Comparison of ENCODE assay signal across 8 cellular contexts in the genomic region with DNA sequence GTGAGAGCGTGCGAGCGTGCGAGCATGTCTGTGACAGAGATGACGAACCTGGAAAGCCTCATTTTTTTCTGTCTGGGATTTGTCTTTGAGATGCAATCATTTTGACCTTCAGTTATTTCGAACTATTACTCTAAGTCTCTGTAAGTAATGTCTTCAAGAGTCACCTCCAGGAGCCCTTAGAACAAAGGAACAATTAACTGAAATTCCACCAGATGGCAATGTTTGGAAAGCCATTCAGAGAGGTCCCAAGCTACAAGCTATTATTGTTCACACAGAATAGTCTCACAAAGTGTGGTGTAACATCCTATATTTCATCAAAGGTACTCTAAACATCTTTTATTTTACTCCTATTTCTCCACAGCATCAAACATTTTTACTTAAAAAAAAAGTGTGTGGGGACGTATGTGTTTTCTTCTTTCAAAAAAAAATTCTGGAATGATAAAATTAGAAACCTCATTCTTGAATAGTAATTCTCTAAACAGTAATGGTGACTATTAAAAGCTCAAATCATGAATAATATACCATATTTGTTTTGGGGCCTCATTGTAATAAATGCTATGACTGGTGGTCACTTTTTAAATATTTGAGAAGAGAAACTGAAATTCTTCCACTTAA. TPM values are rescaled to one million over a fixed set of nuclear protein-coding genes. Genes with fewer than 3 reads are reported as not detected.
DNase-seq lines count a peak whose midpoint lies in the region; ATAC-seq and TF ChIP-seq lines count a peak whose summit lies in the region.

No MANE protein-coding gene starts in this region.

- intact Hi-C loops in HCT116 (cut with micrococcal nuclease) = loop anchor here (1.0 to 10.0 kb wide), 3 partner anchors 138 to 379 kb away; no protein-coding TSS in a partner anchor

- no peak overlapping the region for H3K4me3 ChIP-seq in HCT116 (replicated peaks in 1 of 2; ENCODE audit: low read depth in 1 of 2, low read length in 2 of 2)
- H3K4me3 ChIP-seq in MG63 = no peak overlapping the region

- POLR2A ChIA-PET in HCT116 (lab: Charles Lee) = no interaction called here

- no peaks in the 10 kb centered on the region for H3K27me3 ChIP-seq in HCT116 (ENCODE audit: insufficient read depth, low read length)
- H3K27me3 ChIP-seq in MG63 = peaks cover 8% of the 10 kb centered on the region

- no peaks in the 10 kb centered on the region for H3K9me3 ChIP-seq in HCT116 (ENCODE audit: control insufficient read depth in 1 of 2, insufficient read depth in 1 of 2, low read depth in 1 of 2, low read length in 2 of 2)
- no peaks in the 10 kb centered on the region for H3K9me3 ChIP-seq in MG63

- peak; percentile 55 to 73 (median 66) for TF ChIP-seq CTCF in HCT116 (IDR thresholded peaks at IDR 0.05 in 2 of 3, conservative IDR thresholded peaks at IDR 0.05 in 1 of 3; ENCODE audit: borderline replicate concordance in 1 of 3, insufficient read depth in 1 of 3, low read depth in 2 of 3, low read length in 2 of 3)
- TF ChIP-seq CTCF in endothelial cell (IDR thresholded peaks at IDR 0.05; ENCODE audit: unreplicated experiment) = peak; percentile 48

- H3K36me3 Mint-ChIP-seq in activated naive CD4-positive, alpha-beta T cell treated with anti-CD3 and anti-CD28 coated beads, Interleukin-2, amount 50 U/mL, for 72 hours = no peaks in the 10 kb centered on the region
- H3K36me3 Mint-ChIP-seq in activated naive CD4-positive, alpha-beta T cell treated with anti-CD3 and anti-CD28 coated beads, Interleukin-2, amount 10 ng/mL, durations not matched to agents 7 days and 5 days = no peaks in the 10 kb centered on the region
- H3K36me3 Mint-ChIP-seq in endothelial cell (ENCODE audit: low read depth, unreplicated experiment) = no peaks in the 10 kb centered on the region

- peaks cover 0 to 5% of the 10 kb centered on the region in 2 experiments; a peak in 1 of 4 replicates for H3K4me1 ChIP-seq in HCT116 (ENCODE audit: control insufficient read depth in 1 of 2, insufficient read depth in 2 of 2, low read length in 2 of 2)

- RAD21 ChIA-PET in HCT116 (lab: Charles Lee; ENCODE audit: low non-redundant PET in 1 of 2, low total read pairs in 2 of 2, uncharacterized antibody in 2 of 2, unreplicated experiment in 2 of 2) = interaction anchor here in 1 of 2 experiments (1.4 kb wide), 1 partner anchor 137 kb away, joined by 11 read pairs; no protein-coding TSS in a partner anchor

- H3K36me3 ChIP-seq in HCT116 (ENCODE audit: control insufficient read depth in 1 of 2, insufficient read depth in 2 of 2, low read length in 2 of 2) = no peaks in the 10 kb centered on the region
- no peaks in the 10 kb centered on the region for H3K36me3 ChIP-seq in MG63

- no peaks in the 10 kb centered on the region for H4K20me1 ChIP-seq in HCT116 (ENCODE audit: insufficient read depth)

- no peak overlapping the region for H3K27ac Mint-ChIP-seq in activated naive CD4-positive, alpha-beta T cell treated with anti-CD3 and anti-CD28 coated beads, Interleukin-2, amount 50 U/mL, for 72 hours
- no peak overlapping the region for H3K27ac Mint-ChIP-seq in activated naive CD4-positive, alpha-beta T cell treated with anti-CD3 and anti-CD28 coated beads, Interleukin-2, amount 10 ng/mL, durations not matched to agents 7 days and 5 days
- no peak overlapping the region for H3K27ac Mint-ChIP-seq in endothelial cell (ENCODE audit: unreplicated experiment)

- no peaks in the 10 kb centered on the region for H3K79me2 ChIP-seq in HCT116 (ENCODE audit: insufficient read depth, low read length)

- ATAC-seq in activated naive CD4-positive, alpha-beta T cell treated with anti-CD3 and anti-CD28 coated beads, Interleukin-2, amount 50 U/mL, for 72 hours = peak; percentile 66 to 75
- ATAC-seq in HCT116 = peak; percentile 97

- no peaks in the 10 kb centered on the region for H3K9me3 Mint-ChIP-seq in activated naive CD4-positive, alpha-beta T cell treated with anti-CD3 and anti-CD28 coated beads, Interleukin-2, amount 50 U/mL, for 72 hours
- no peaks in the 10 kb centered on the region for H3K9me3 Mint-ChIP-seq in activated naive CD4-positive, alpha-beta T cell treated with anti-CD3 and anti-CD28 coated beads, Interleukin-2, amount 10 ng/mL, durations not matched to agents 7 days and 5 days
- H3K9me3 Mint-ChIP-seq in endothelial cell (ENCODE audit: unreplicated experiment) = no peaks in the 10 kb centered on the region

- DNase-seq in activated naive CD4-positive, alpha-beta T cell treated with anti-CD3 and anti-CD28 coated beads, Interleukin-2, amount 50 U/mL, for 72 hours (ENCODE audit: low spot score in 2 of 2) = peak in 1 of 2 donors; percentile 15
- DNase-seq in activated naive CD4-positive, alpha-beta T cell treated with anti-CD3 and anti-CD28 coated beads, Interleukin-2, amount 10 ng/mL, durations not matched to agents 7 days and 5 days = no peak
- DNase-seq in HCT116 (ENCODE audit: low read depth, low spot score) = peak; percentile 71
- peak; percentile 72 for DNase-seq in M059J (ENCODE audit: low read depth)
- DNase-seq in RPMI7951 (ENCODE audit: low read depth) = peak; percentile 63
- DNase-seq in endothelial cell (ENCODE audit: low spot score) = peak; percentile 23
- DNase-seq in midbrain (lab: John Stamatoyannopoulos, UW) = peak; percentile 86
- no peak for DNase-seq in MG63

- peak overlapping the region; percentile 69 for H2AFZ ChIP-seq in HCT116 (ENCODE audit: low read depth, low read length, poor library complexity, severe bottlenecking)

- no peak overlapping the region for H3K4me3 Mint-ChIP-seq in activated naive CD4-positive, alpha-beta T cell treated with anti-CD3 and anti-CD28 coated beads, Interleukin-2, amount 10 ng/mL, durations not matched to agents 7 days and 5 days
- no peak overlapping the region for H3K4me3 Mint-ChIP-seq in endothelial cell (ENCODE audit: unreplicated experiment)

- H3K9ac ChIP-seq in HCT116 (ENCODE audit: low read length) = no peak overlapping the region

- no peaks in the 10 kb centered on the region for H3K27me3 Mint-ChIP-seq in activated naive CD4-positive, alpha-beta T cell treated with anti-CD3 and anti-CD28 coated beads, Interleukin-2, amount 10 ng/mL, durations not matched to agents 7 days and 5 days
- H3K27me3 Mint-ChIP-seq in endothelial cell (ENCODE audit: unreplicated experiment) = no peaks in the 10 kb centered on the region

- no peak overlapping the region for H3K27ac ChIP-seq in HCT116 (ENCODE audit: low read depth, low read length)

- peak; percentile 82 for TF ChIP-seq RAD21 in HCT116 (IDR thresholded peaks at IDR 0.05; ENCODE audit: low read depth)

- BruUV-seq in HCT116 (replicated peaks; lab: Mats Ljungman, UMichigan) = no TSS peak

- no peak overlapping the region for H3K4me2 ChIP-seq in HCT116 (ENCODE audit: low read length)

- H3K9me2 ChIP-seq in HCT116 (ENCODE audit: insufficient read depth) = no peaks in the 10 kb centered on the region

- TF ChIP-seq POLR2A in HCT116 (IDR thresholded peaks at IDR 0.05; ENCODE audit: borderline replicate concordance, extremely low read depth, insufficient read depth, insufficient read length) = no peak

- H3K4me1 Mint-ChIP-seq in activated naive CD4-positive, alpha-beta T cell treated with anti-CD3 and anti-CD28 coated beads, Interleukin-2, amount 10 ng/mL, durations not matched to agents 7 days and 5 days = no peaks in the 10 kb centered on the region
- H3K4me1 Mint-ChIP-seq in endothelial cell (ENCODE audit: unreplicated experiment) = no peaks in the 10 kb centered on the region

- CTCF ChIA-PET in activated naive CD4-positive, alpha-beta T cell treated with anti-CD3 and anti-CD28 coated beads, Interleukin-2, amount 10 ng/mL, durations not matched to agents 7 days and 5 days (lab: Charles Lee) = interaction anchor here (0.8 to 2.5 kb wide), 15 partner anchors 9 to 380 kb away, joined by 3 to 12 read pairs (median 4); no protein-coding TSS in a partner anchor
- CTCF ChIA-PET in HCT116 (lab: Charles Lee) = interaction anchor here (0.6 to 2.8 kb wide), 12 partner anchors 8 to 139 kb away, joined by 3 to 51 read pairs (median 3); no protein-coding TSS in a partner anchor

TF ChIP-seq in HCT116, 20 proteins besides CTCF, POLR2A, EP300 and RAD21:
- no peak for TF ChIP-seq EZH2 (IDR thresholded peaks at IDR 0.05)

RNA-seq across cellular contexts. Expression of gene MAPRE2, which starts 35.1 kb away (rescaled TPM):
- total RNA-seq in activated naive CD4-positive, alpha-beta T cell treated with anti-CD3 and anti-CD28 coated beads, Interleukin-2, amount 50 U/mL, for 72 hours = 10 to 100 TPM; 65.2 to 66.6 TPM
- total RNA-seq in HCT116 (2021; ENCODE audit: unreplicated experiment) (17.2 TPM), endothelial cell (ENCODE audit: unreplicated experiment) (73.0 TPM)
- polyA plus RNA-seq in HCT116 (2012) = 8.1 and 9.0 TPM in 2 replicates
- total RNA-seq in M059J (2014; rRNA removed; shearing (Covaris generic)) = 42.9 and 57.5 TPM in 2 replicates
- total RNA-seq in RPMI7951 (2014; rRNA removed; shearing (Covaris generic)) = 24.3 and 32.0 TPM in 2 replicates
- 5.9 and 7.5 TPM in 2 replicates for total RNA-seq in MG63 (2014; rRNA removed; shearing (Covaris generic); ENCODE audit: low replicate concordance)

Comparison
In these comparisons a context has a peak if more than half of its experiments do, and no peak if none do; other contexts are left out.
1. DNase-seq: peak in HCT116 (single experiment), M059J (single experiment), RPMI7951 (single experiment), endothelial cell (single experiment) and midbrain (single experiment); none in activated naive CD4-positive, alpha-beta T cell treated with anti-CD3 and anti-CD28 coated beads, Interleukin-2, amount 10 ng/mL, durations not matched to agents 7 days and 5 days (single experiment) and MG63 (single experiment).